In genomic region chr3:4996771-4997291, GRCh38 we compare ENCODE assay signal across 1 cellular context.
TF ChIP-seq lines count a peak whose summit lies in the region.

No MANE protein-coding gene starts in this region.

TF ChIP-seq in GM12878, 131 proteins besides CTCF, POLR2A, EP300 and RAD21 (continued from another document):
- TF ChIP-seq ZBTB40 (IDR thresholded peaks at IDR 0.05; ENCODE audit: borderline replicate concordance) (no peak), GATAD2B (conservative IDR thresholded peaks at IDR 0.05; ENCODE audit: low read depth) (no peak), IKZF1 (conservative IDR thresholded peaks at IDR 0.05) (no peak), CHD2 (IDR thresholded peaks at IDR 0.05; ENCODE audit: borderline replicate concordance, low read depth, low read length) (no peak), SREBF1 (IDR thresholded peaks at IDR 0.05; ENCODE audit: low read length) (no peak), IRF3 (IDR thresholded peaks at IDR 0.05) (no peak), ZBTB33 (IDR thresholded peaks at IDR 0.05) (no peak), PML (IDR thresholded peaks at IDR 0.05; ENCODE audit: low read length) (no peak), ZNF592 (IDR thresholded peaks at IDR 0.05) (no peak), JUNB (IDR thresholded peaks at IDR 0.05) (no peak)
